In the genomic region with DNA sequence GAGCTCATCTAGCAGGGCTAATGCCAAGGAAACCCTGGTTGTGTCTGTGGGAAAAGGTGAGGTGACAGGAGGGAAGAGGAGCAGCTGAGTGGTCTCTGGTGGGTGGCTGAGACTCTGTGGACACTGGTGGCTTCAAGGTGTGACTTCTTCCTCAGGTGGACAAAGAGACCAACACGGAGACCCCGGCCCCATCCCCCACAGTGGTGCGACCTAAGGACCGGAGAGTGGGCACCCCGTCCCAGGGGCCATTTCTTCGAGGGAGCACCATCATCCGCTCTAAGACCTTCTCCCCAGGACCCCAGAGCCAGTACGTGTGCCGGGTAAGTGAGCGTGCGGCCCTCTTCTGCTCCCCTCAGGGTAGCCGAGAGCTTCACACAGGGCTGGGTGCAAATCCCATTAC, we compare ENCODE assay signal across 1 cellular context.
TF ChIP-seq lines count a peak whose summit lies in the region.

No MANE protein-coding gene starts in this region.

TF ChIP-seq in H1, 55 proteins besides CTCF, POLR2A, EP300 and RAD21:
- TF ChIP-seq CHD2 (IDR thresholded peaks at IDR 0.05; ENCODE audit: low read length) (no peak), POU5F1 (IDR thresholded peaks at IDR 0.05; ENCODE audit: low read depth, low read length) (no peak), CEBPB (IDR thresholded peaks at IDR 0.05; ENCODE audit: low read depth, low read length) (no peak), SAP30 (IDR thresholded peaks at IDR 0.05; ENCODE audit: insufficient read depth, insufficient replicate concordance, low read length) (no peak), BCL11A (IDR thresholded peaks at IDR 0.05; ENCODE audit: low read depth in 2 of 2, low read length in 2 of 2) (no peak), KDM4A (IDR thresholded peaks at IDR 0.05; ENCODE audit: low read depth, low read length, severe bottlenecking) (no peak), FOSL1 (IDR thresholded peaks at IDR 0.05; ENCODE audit: insufficient read depth, low read depth, low read length) (no peak), JUN (IDR thresholded peaks at IDR 0.05; ENCODE audit: low read depth, low read length) (no peak), TAF7 (optimal IDR thresholded peaks at IDR 0.05; ENCODE audit: borderline replicate concordance, low read depth, low read length) (no peak), SP2 (IDR thresholded peaks at IDR 0.05; ENCODE audit: low read length) (no peak), HDAC2 (IDR thresholded peaks at IDR 0.05; ENCODE audit: borderline replicate concordance in 1 of 2, low read depth in 2 of 2, low read length in 2 of 2) (no peak), ZNF274 (IDR thresholded peaks at IDR 0.05; ENCODE audit: borderline replicate concordance, extremely low read depth, low read length) (no peak), CBX5 (IDR thresholded peaks at IDR 0.05; ENCODE audit: low read depth, low read length) (no peak), CBX8 (IDR thresholded peaks at IDR 0.05; ENCODE audit: borderline replicate concordance, low read depth, low read length) (no peak), RBBP5 (IDR thresholded peaks at IDR 0.05; ENCODE audit: borderline replicate concordance, low read depth, low read length) (no peak)
- TF ChIP-seq, protein P1, sequence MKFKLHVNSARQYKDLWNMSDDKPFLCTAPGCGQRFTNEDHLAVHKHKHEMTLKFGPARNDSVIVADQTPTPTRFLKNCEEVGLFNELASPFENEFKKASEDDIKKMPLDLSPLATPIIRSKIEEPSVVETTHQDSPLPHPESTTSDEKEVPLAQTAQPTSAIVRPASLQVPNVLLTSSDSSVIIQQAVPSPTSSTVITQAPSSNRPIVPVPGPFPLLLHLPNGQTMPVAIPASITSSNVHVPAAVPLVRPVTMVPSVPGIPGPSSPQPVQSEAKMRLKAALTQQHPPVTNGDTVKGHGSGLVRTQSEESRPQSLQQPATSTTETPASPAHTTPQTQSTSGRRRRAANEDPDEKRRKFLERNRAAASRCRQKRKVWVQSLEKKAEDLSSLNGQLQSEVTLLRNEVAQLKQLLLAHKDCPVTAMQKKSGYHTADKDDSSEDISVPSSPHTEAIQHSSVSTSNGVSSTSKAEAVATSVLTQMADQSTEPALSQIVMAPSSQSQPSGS (IDR thresholded peaks at IDR 0.05; ENCODE audit: low read length) = no peak
